12 cellular contexts compared by ENCODE assay signal in the genomic region with DNA sequence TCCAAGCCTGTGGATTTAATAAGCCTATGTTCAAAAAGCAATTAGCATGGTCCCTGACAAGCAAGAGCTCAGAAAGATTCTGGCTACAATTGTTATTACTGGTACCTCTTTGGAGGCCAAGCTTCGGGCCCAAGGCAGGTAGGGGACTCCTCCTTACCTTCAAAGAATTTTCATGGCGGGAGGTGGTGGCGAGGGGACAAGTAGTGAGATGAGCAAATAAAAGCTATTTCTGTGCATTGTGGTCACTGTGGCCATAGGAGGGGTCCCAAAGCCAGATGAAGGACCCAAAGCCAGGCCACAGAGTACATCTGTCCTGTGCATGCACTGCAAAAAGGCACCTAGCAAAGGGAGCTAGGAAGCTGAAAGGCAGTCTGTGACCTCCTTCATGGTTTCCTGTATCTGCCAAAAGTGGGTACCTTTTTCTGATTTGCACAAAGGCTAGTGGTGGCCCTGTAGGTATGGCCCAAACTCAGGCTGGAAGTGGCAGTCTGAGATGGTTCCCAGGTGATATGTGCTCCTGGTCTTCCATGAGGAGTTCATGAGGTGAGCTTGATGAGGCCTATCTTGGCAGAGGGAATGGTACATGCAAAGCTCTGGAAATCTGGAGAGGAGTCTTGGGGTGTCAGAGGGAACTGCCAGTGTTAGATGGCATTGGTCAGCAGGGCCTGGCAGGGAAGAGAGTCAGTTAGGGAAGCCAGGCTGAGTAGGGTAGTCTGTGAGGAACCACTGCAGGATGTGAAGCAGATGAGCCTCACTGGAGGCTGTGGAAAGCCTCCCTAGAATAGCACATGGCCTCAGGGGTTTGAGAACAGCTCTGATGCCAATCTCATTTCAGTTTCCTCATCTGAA. TPM values are rescaled to one million over a fixed set of nuclear protein-coding genes. Genes with fewer than 3 reads are reported as not detected.
DNase-seq lines count a peak whose midpoint lies in the region; ATAC-seq and TF ChIP-seq lines count a peak whose summit lies in the region.
"Had no signal": no experiment of that assay in that cellular context is flagged by ENCODE, and none has a peak within 500 bp of the region (broad histone marks: within the 10 kb centered on the region; RNA-seq: fewer than 3 reads in every experiment).

No MANE protein-coding gene starts in this region.

- H3K27ac ChIP-seq in SK-N-SH (ENCODE audit: low read depth in 2 of 2, low read length in 1 of 2), result no peak overlapping the region
- peak overlapping the region; percentile 79; the same call in 1 of the 2 replicates for H3K27ac ChIP-seq in Panc1 (ENCODE audit: low read length)
- H3K27ac ChIP-seq: 22Rv1, gastroesophageal sphincter had no signal

- no peak overlapping the region for H3K9ac ChIP-seq in SK-N-SH

- in situ Hi-C loops in Panc1 (cut with HindIII; ENCODE audit: low pct_unique_long_range_greater_than_20kb, low sequenced_read_pairs), result no loop called here

- no peak overlapping the region for H2AFZ ChIP-seq in SK-N-SH (ENCODE audit: low read depth)

- no peak for ATAC-seq in SK-N-SH treated with all-trans-retinoic acid at 6 μM for 48 hours
- no peak for ATAC-seq in Panc1
- no peak for ATAC-seq in sciatic nerve
- ATAC-seq in GM18868 (IDR thresholded peaks at IDR 0.05; ENCODE audit: unreplicated experiment), result no peak
- no peak for ATAC-seq in omental fat pad (ENCODE audit: low FRiP score)
- ATAC-seq: gastroesophageal sphincter had no signal

- H3K9me3 ChIP-seq in SK-N-SH (no peaks in the 10 kb centered on the region), Panc1 (ENCODE audit: control insufficient read depth, insufficient read depth, low read depth, low read length) (no peaks in the 10 kb centered on the region)
- H3K9me3 ChIP-seq: gastroesophageal sphincter had no signal

- DNase-seq in SK-N-SH (peak; percentile 15), Panc1 (ENCODE audit: low read depth, low spot score) (no peak), islet precursor cell (peak; percentile 37), sciatic nerve (ENCODE audit: low spot score) (peak; percentile 43), dedifferentiated amniotic fluid mesenchymal stem cell (ENCODE audit: extremely low spot score) (no peak), omental fat pad (ENCODE audit: low spot score) (no peak)
- DNase-seq: activated CD4-positive, alpha-beta T cell treated with anti-CD3 and anti-CD28 coated beads, Interleukin-2, amount 10 ng/mL, durations not matched to agents 24 days and 14 days; HCEC 1CT had no signal

- H4K20me1 ChIP-seq in SK-N-SH (ENCODE audit: insufficient read depth), result no peaks in the 10 kb centered on the region

- peaks cover 21% of the 10 kb centered on the region for H3K79me2 ChIP-seq in SK-N-SH (ENCODE audit: insufficient read depth)

- 96% methylated on average over 3 of the region's 3 CpGs for WGBS in SK-N-SH (ENCODE audit: low lambda C conversion rate)

- peaks cover 7% of the 10 kb centered on the region for H3F3A ChIP-seq in SK-N-SH (replicated peaks; ENCODE audit: insufficient read depth)

- H3K27me3 ChIP-seq in SK-N-SH (ENCODE audit: insufficient read depth), result no peaks in the 10 kb centered on the region
- H3K27me3 ChIP-seq in Panc1 (ENCODE audit: control insufficient read depth, insufficient read depth, low read length), result no peaks in the 10 kb centered on the region

- TF ChIP-seq CTCF in SK-N-SH (IDR thresholded peaks at IDR 0.05), result no peak
- no peak for TF ChIP-seq CTCF in Panc1 (IDR thresholded peaks at IDR 0.05)
- TF ChIP-seq CTCF in omental fat pad (IDR thresholded peaks at IDR 0.05), result no peak

- H3K36me3 ChIP-seq in SK-N-SH (replicated peaks in 1 of 2; ENCODE audit: control insufficient read depth in 1 of 2, insufficient read depth in 2 of 2, low read length in 1 of 2) (no peaks in the 10 kb centered on the region), Panc1 (ENCODE audit: control insufficient read depth, insufficient read depth, low read length) (no peaks in the 10 kb centered on the region; the same call in 1 of the 2 replicates)
- H3K36me3 ChIP-seq: gastroesophageal sphincter had no signal

- H3K4me3 ChIP-seq in SK-N-SH (ENCODE audit: low read depth in 2 of 2, low read length in 1 of 2) (no peak overlapping the region), Panc1 (ENCODE audit: low read depth in 2 of 2, low read length in 2 of 2) (no peak overlapping the region)
- H3K4me3 ChIP-seq: gastroesophageal sphincter had no signal

- BruUV-seq in Panc1 (replicated peaks; lab: Mats Ljungman, UMichigan), result no TSS peak

- no peak for TF ChIP-seq EP300 in SK-N-SH (IDR thresholded peaks at IDR 0.05; ENCODE audit: borderline replicate concordance in 1 of 2, low read depth in 1 of 2, low read length in 1 of 2)

- intact Hi-C loops in Panc1 (cut with micrococcal nuclease; ENCODE audit: unreplicated experiment) (no loop called here), sciatic nerve (cut with DNase I) (no loop called here)

- peaks cover 3 to 39% of the 10 kb centered on the region in 2 experiments; a peak in 2 of 4 replicates for H3K4me1 ChIP-seq in SK-N-SH (ENCODE audit: control insufficient read depth in 1 of 2, insufficient read depth in 2 of 2, low read depth in 1 of 2, low read length in 1 of 2)
- peaks cover 41% of the 10 kb centered on the region for H3K4me1 ChIP-seq in Panc1 (ENCODE audit: control insufficient read depth, insufficient read depth, low read length)

- no peaks in the 10 kb centered on the region for H3K9me2 ChIP-seq in SK-N-SH

- H3K4me2 ChIP-seq in SK-N-SH, result no peak overlapping the region

- POLR2A ChIA-PET in SK-N-SH (lab: Yijun Ruan, JAX) (interaction anchor here (1.7 kb wide), 1 partner anchor 16 kb away, joined by 4 read pairs; no protein-coding TSS in a partner anchor), Panc1 (lab: Charles Lee) (no interaction called here)

- no peak for TF ChIP-seq RAD21 in SK-N-SH (IDR thresholded peaks at IDR 0.05; ENCODE audit: low read length)

- CTCF ChIA-PET in SK-N-SH (lab: Yijun Ruan, JAX), result interaction anchor here (0.8 to 22.4 kb wide), 6 partner anchors 9 to 123 kb away, joined by 3 to 627 read pairs (median 10); no protein-coding TSS in a partner anchor
- CTCF ChIA-PET in Panc1 (lab: Charles Lee), result interaction anchor here (1.3 kb wide), 1 partner anchor 46 kb away, joined by 6 read pairs; no protein-coding TSS in a partner anchor

TF ChIP-seq in SK-N-SH, 30 proteins besides CTCF, POLR2A, EP300 and RAD21:
- TF ChIP-seq SIN3A (IDR thresholded peaks at IDR 0.05; ENCODE audit: borderline replicate concordance, low read depth, low read length), result no peak
- TF ChIP-seq RCOR1 (IDR thresholded peaks at IDR 0.05; ENCODE audit: low read length), result 0 out of 2 replicates have a peak, but pooled peaks have one; percentile 16
- no peak for TF ChIP-seq NFIC (IDR thresholded peaks at IDR 0.05; ENCODE audit: borderline replicate concordance)
TF ChIP-seq in SK-N-SH: peak in this region for 1.

TF ChIP-seq in SK-N-SH treated with all-trans-retinoic acid at 6 μM for 48 hours, 23 proteins besides CTCF, POLR2A, EP300 and RAD21:
- no peak for TF ChIP-seq RARB (CRISPR knock-in tag; IDR thresholded peaks at IDR 0.05)
- no peak for TF ChIP-seq ESRRG (CRISPR knock-in tag; IDR thresholded peaks at IDR 0.05)

RNA-seq across cellular contexts. Expression of a gene that starts 3.3 kb away (rescaled TPM):
- 47.4 and 52.9 TPM in 2 replicates for polyA plus RNA-seq in SK-N-SH (2012; rRNA removed)
- polyA plus RNA-seq in SK-N-SH (2012; cell fraction: cytosol; rRNA removed), result 32.6 and 46.5 TPM in 2 replicates
- 35.1 and 38.6 TPM in 2 replicates for polyA plus RNA-seq in SK-N-SH (2012; cell fraction: nucleus; rRNA removed)
- total RNA-seq in Panc1 (2021; ENCODE audit: unreplicated experiment), result 85.0 TPM
- 151 TPM for polyA plus RNA-seq in Panc1 (2012; ENCODE audit: insufficient read length)
- 62.7 TPM for total RNA-seq in sciatic nerve
- 10 to 100 TPM; 14.9 to 27.3 (median 25.0) TPM for total RNA-seq in omental fat pad

Comparison
In these comparisons a context has a peak if more than half of its experiments do, and no peak if none do; other contexts are left out.
1. DNase-seq: peak in SK-N-SH (single experiment), islet precursor cell (single experiment) and sciatic nerve (single experiment); none in Panc1 (single experiment), dedifferentiated amniotic fluid mesenchymal stem cell (single experiment) and omental fat pad (single experiment).